Comparison of ENCODE assay signal across 1 cellular context in genomic region chr6:42891199-42891722, GRCh38.
TF ChIP-seq lines count a peak whose summit lies in the region.

No MANE protein-coding gene starts in this region.

TF ChIP-seq in SK-N-SH treated with all-trans-retinoic acid at 6 μM for 48 hours, 23 proteins besides CTCF, POLR2A, EP300 and RAD21 (continued from another document):
- TF ChIP-seq, protein P1, sequence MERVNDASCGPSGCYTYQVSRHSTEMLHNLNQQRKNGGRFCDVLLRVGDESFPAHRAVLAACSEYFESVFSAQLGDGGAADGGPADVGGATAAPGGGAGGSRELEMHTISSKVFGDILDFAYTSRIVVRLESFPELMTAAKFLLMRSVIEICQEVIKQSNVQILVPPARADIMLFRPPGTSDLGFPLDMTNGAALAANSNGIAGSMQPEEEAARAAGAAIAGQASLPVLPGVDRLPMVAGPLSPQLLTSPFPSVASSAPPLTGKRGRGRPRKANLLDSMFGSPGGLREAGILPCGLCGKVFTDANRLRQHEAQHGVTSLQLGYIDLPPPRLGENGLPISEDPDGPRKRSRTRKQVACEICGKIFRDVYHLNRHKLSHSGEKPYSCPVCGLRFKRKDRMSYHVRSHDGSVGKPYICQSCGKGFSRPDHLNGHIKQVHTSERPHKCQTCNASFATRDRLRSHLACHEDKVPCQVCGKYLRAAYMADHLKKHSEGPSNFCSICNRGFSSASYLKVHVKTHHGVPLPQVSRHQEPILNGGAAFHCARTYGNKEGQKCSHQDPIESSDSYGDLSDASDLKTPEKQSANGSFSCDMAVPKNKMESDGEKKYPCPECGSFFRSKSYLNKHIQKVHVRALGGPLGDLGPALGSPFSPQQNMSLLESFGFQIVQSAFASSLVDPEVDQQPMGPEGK (CRISPR knock-in tag; IDR thresholded peaks at IDR 0.05; ENCODE audit: borderline replicate concordance): no peak
- TF ChIP-seq TOX (CRISPR knock-in tag; IDR thresholded peaks at IDR 0.05; ENCODE audit: borderline replicate concordance) (no peak), ZNF8 (CRISPR knock-in tag; IDR thresholded peaks at IDR 0.05) (no peak)
